1 cellular context compared by ENCODE assay signal in genomic region chr10:541750-542371, GRCh38.
A peak's percentile ranks its signal among the peaks of the same experiment; 100 is the strongest.
TF ChIP-seq lines count a peak whose summit lies in the region.

No MANE protein-coding gene starts in this region.

TF ChIP-seq in HEK293, 187 proteins besides CTCF, POLR2A, EP300 and RAD21 (continued from another document and continues in another):
- no peak for TF ChIP-seq ZNF558 (tag by site-specific recombination; IDR thresholded peaks at IDR 0.05)
- TF ChIP-seq ZBTB26 (tag by site-specific recombination; optimal IDR thresholded peaks at IDR 0.05) = peak; percentile 29
- no peak for TF ChIP-seq SETDB1 (IDR thresholded peaks at IDR 0.05; ENCODE audit: insufficient read length, low read length)
- TF ChIP-seq BCL11B (tag by site-specific recombination; IDR thresholded peaks at IDR 0.05; ENCODE audit: low read depth) = peak; percentile 53; the same call in 1 of the 2 replicates
- peak; percentile 100 for TF ChIP-seq ZNF239 (tag by site-specific recombination; IDR thresholded peaks at IDR 0.05)
- TF ChIP-seq ZNF292 (tag by site-specific recombination; IDR thresholded peaks at IDR 0.05; ENCODE audit: borderline replicate concordance, low read depth) = no peak
- no peak for TF ChIP-seq ZNF391 (tag by site-specific recombination; IDR thresholded peaks at IDR 0.05; ENCODE audit: borderline replicate concordance, low read depth)
- TF ChIP-seq ZEB2 (tag by site-specific recombination; IDR thresholded peaks at IDR 0.05) = peak; percentile 66; the same call in 1 of the 2 replicates
- TF ChIP-seq ZBTB44 (tag by site-specific recombination; IDR thresholded peaks at IDR 0.05) = no peak
- TF ChIP-seq ZNF112 (tag by site-specific recombination; IDR thresholded peaks at IDR 0.05) = no peak
- TF ChIP-seq ZBTB17 (tag by site-specific recombination; IDR thresholded peaks at IDR 0.05) = peak; percentile 73
- TF ChIP-seq ZNF837 (tag by site-specific recombination; IDR thresholded peaks at IDR 0.05) = no peak
- 0 out of 2 replicates have a peak, but pooled peaks have one; percentile 42 for TF ChIP-seq ZXDB (tag by site-specific recombination; IDR thresholded peaks at IDR 0.05)
- TF ChIP-seq ZBTB7A (tag by site-specific recombination; IDR thresholded peaks at IDR 0.05; ENCODE audit: low read depth) = no peak
- TF ChIP-seq ZNF670 (tag by site-specific recombination; IDR thresholded peaks at IDR 0.05; ENCODE audit: low read depth) = no peak
- no peak for TF ChIP-seq ZNF155 (tag by site-specific recombination; IDR thresholded peaks at IDR 0.05)
- peak; percentile 80 for TF ChIP-seq ZNF600 (tag by site-specific recombination; IDR thresholded peaks at IDR 0.05)
- TF ChIP-seq, protein P1, sequence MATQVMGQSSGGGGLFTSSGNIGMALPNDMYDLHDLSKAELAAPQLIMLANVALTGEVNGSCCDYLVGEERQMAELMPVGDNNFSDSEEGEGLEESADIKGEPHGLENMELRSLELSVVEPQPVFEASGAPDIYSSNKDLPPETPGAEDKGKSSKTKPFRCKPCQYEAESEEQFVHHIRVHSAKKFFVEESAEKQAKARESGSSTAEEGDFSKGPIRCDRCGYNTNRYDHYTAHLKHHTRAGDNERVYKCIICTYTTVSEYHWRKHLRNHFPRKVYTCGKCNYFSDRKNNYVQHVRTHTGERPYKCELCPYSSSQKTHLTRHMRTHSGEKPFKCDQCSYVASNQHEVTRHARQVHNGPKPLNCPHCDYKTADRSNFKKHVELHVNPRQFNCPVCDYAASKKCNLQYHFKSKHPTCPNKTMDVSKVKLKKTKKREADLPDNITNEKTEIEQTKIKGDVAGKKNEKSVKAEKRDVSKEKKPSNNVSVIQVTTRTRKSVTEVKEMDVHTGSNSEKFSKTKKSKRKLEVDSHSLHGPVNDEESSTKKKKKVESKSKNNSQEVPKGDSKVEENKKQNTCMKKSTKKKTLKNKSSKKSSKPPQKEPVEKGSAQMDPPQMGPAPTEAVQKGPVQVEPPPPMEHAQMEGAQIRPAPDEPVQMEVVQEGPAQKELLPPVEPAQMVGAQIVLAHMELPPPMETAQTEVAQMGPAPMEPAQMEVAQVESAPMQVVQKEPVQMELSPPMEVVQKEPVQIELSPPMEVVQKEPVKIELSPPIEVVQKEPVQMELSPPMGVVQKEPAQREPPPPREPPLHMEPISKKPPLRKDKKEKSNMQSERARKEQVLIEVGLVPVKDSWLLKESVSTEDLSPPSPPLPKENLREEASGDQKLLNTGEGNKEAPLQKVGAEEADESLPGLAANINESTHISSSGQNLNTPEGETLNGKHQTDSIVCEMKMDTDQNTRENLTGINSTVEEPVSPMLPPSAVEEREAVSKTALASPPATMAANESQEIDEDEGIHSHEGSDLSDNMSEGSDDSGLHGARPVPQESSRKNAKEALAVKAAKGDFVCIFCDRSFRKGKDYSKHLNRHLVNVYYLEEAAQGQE (tag by site-specific recombination; IDR thresholded peaks at IDR 0.05) = no peak
- TF ChIP-seq, protein P2, sequence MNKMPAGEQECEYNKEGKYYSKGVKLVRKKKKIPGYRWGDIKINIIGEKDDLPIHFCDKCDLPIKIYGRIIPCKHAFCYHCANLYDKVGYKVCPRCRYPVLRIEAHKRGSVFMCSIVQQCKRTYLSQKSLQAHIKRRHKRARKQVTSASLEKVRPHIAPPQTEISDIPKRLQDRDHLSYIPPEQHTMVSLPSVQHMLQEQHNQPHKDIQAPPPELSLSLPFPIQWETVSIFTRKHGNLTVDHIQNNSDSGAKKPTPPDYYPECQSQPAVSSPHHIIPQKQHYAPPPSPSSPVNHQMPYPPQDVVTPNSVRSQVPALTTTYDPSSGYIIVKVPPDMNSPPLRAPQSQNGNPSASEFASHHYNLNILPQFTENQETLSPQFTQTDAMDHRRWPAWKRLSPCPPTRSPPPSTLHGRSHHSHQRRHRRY (tag by site-specific recombination; IDR thresholded peaks at IDR 0.05) = no peak
- TF ChIP-seq ZNF350 (tag by site-specific recombination; IDR thresholded peaks at IDR 0.05) = no peak
- no peak for TF ChIP-seq ZNF138 (tag by site-specific recombination; IDR thresholded peaks at IDR 0.05; ENCODE audit: borderline replicate concordance)
- TF ChIP-seq ZNF791 (tag by site-specific recombination; IDR thresholded peaks at IDR 0.05) = no peak
- no peak for TF ChIP-seq ZNF777 (tag by site-specific recombination; IDR thresholded peaks at IDR 0.05; ENCODE audit: borderline replicate concordance)
- TF ChIP-seq ZNF792 (tag by site-specific recombination; IDR thresholded peaks at IDR 0.05) = no peak
- no peak for TF ChIP-seq ZNF175 (tag by site-specific recombination; IDR thresholded peaks at IDR 0.05)
- TF ChIP-seq KLF1 (tag by site-specific recombination; IDR thresholded peaks at IDR 0.05) = peak; percentile 80
- no peak for TF ChIP-seq REPIN1 (tag by site-specific recombination; IDR thresholded peaks at IDR 0.05; ENCODE audit: low read depth)
- no peak for TF ChIP-seq ZNF830 (tag by site-specific recombination; IDR thresholded peaks at IDR 0.05; ENCODE audit: low read depth)
- TF ChIP-seq, protein P3, sequence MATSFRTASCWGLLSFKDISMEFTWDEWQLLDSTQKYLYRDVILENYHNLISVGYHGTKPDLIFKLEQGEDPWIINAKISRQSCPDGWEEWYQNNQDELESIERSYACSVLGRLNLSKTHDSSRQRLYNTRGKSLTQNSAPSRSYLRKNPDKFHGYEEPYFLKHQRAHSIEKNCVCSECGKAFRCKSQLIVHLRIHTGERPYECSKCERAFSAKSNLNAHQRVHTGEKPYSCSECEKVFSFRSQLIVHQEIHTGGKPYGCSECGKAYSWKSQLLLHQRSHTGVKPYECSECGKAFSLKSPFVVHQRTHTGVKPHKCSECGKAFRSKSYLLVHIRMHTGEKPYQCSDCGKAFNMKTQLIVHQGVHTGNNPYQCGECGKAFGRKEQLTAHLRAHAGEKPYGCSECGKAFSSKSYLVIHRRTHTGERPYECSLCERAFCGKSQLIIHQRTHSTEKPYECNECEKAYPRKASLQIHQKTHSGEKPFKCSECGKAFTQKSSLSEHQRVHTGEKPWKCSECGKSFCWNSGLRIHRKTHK (tag by site-specific recombination; IDR thresholded peaks at IDR 0.05) = no peak
- TF ChIP-seq ZFP69B (tag by site-specific recombination; IDR thresholded peaks at IDR 0.05) = no peak
- no peak for TF ChIP-seq OVOL3 (tag by site-specific recombination; IDR thresholded peaks at IDR 0.05)
- no peak for TF ChIP-seq EGR2 (tag by site-specific recombination; IDR thresholded peaks at IDR 0.05; ENCODE audit: low read depth)
- no peak for TF ChIP-seq ZNF654 (tag by site-specific recombination; IDR thresholded peaks at IDR 0.05; ENCODE audit: low read depth)
- TF ChIP-seq ZNF768 (tag by site-specific recombination; IDR thresholded peaks at IDR 0.05) = no peak
- peak; percentile 76 for TF ChIP-seq KLF9 (tag by site-specific recombination; IDR thresholded peaks at IDR 0.05; ENCODE audit: low read depth)
- TF ChIP-seq PRDM6 (tag by site-specific recombination; IDR thresholded peaks at IDR 0.05) = no peak
- TF ChIP-seq KLF17 (tag by site-specific recombination; IDR thresholded peaks at IDR 0.05) = no peak
- no peak for TF ChIP-seq SALL2 (tag by site-specific recombination; IDR thresholded peaks at IDR 0.05; ENCODE audit: borderline replicate concordance)
- TF ChIP-seq ZNF426 (tag by site-specific recombination; IDR thresholded peaks at IDR 0.05) = no peak
- no peak for TF ChIP-seq TCF7L2 (IDR thresholded peaks at IDR 0.05; ENCODE audit: borderline replicate concordance, low read depth, low read length)
- no peak for TF ChIP-seq ZNF530 (tag by site-specific recombination; IDR thresholded peaks at IDR 0.05; ENCODE audit: low read depth)
- TF ChIP-seq, protein P4, sequence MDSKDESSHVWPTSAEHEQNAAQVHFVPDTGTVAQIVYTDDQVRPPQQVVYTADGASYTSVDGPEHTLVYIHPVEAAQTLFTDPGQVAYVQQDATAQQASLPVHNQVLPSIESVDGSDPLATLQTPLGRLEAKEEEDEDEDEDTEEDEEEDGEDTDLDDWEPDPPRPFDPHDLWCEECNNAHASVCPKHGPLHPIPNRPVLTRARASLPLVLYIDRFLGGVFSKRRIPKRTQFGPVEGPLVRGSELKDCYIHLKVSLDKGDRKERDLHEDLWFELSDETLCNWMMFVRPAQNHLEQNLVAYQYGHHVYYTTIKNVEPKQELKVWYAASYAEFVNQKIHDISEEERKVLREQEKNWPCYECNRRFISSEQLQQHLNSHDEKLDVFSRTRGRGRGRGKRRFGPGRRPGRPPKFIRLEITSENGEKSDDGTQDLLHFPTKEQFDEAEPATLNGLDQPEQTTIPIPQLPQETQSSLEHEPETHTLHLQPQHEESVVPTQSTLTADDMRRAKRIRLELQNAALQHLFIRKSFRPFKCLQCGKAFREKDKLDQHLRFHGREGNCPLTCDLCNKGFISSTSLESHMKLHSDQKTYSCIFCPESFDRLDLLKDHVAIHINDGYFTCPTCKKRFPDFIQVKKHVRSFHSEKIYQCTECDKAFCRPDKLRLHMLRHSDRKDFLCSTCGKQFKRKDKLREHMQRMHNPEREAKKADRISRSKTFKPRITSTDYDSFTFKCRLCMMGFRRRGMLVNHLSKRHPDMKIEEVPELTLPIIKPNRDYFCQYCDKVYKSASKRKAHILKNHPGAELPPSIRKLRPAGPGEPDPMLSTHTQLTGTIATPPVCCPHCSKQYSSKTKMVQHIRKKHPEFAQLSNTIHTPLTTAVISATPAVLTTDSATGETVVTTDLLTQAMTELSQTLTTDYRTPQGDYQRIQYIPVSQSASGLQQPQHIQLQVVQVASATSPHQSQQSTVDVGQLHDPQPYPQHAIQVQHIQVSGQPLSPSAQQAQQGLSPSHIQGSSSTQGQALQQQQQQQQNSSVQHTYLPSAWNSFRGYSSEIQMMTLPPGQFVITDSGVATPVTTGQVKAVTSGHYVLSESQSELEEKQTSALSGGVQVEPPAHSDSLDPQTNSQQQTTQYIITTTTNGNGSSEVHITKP (tag by site-specific recombination; IDR thresholded peaks at IDR 0.05) = no peak
- TF ChIP-seq ZSCAN16 (tag by site-specific recombination; IDR thresholded peaks at IDR 0.05) = 0 out of 2 replicates have a peak, but pooled peaks have one; percentile 66
- no peak for TF ChIP-seq MYNN (tag by site-specific recombination; IDR thresholded peaks at IDR 0.05; ENCODE audit: borderline replicate concordance)
- no peak for TF ChIP-seq ZNF404 (tag by site-specific recombination; IDR thresholded peaks at IDR 0.05)
- TF ChIP-seq ZNF548 (tag by site-specific recombination; IDR thresholded peaks at IDR 0.05) = no peak
- TF ChIP-seq ZNF221 (tag by site-specific recombination; IDR thresholded peaks at IDR 0.05; ENCODE audit: borderline replicate concordance) = no peak
- no peak for TF ChIP-seq ZNF677 (tag by site-specific recombination; IDR thresholded peaks at IDR 0.05)
- no peak for TF ChIP-seq HOXD13 (CRISPR knock-in tag; IDR thresholded peaks at IDR 0.05; ENCODE audit: borderline replicate concordance)
- no peak for TF ChIP-seq ZNF776 (tag by site-specific recombination; IDR thresholded peaks at IDR 0.05; ENCODE audit: borderline replicate concordance)
- TF ChIP-seq SP7 (tag by site-specific recombination; IDR thresholded peaks at IDR 0.05) = peak; percentile 34; the same call in 1 of the 2 replicates
- no peak for TF ChIP-seq ZNF354C (tag by site-specific recombination; IDR thresholded peaks at IDR 0.05; ENCODE audit: borderline replicate concordance, low read depth)
- no peak for TF ChIP-seq ZNF555 (tag by site-specific recombination; conservative IDR thresholded peaks at IDR 0.05)
- TF ChIP-seq ZNF10 (tag by site-specific recombination; IDR thresholded peaks at IDR 0.05) = peak; percentile 66; the same call in 1 of the 2 replicates
- no peak for TF ChIP-seq ZNF16 (tag by site-specific recombination; IDR thresholded peaks at IDR 0.05; ENCODE audit: low read depth)
- TF ChIP-seq ZBTB8A (tag by site-specific recombination; IDR thresholded peaks at IDR 0.05) = no peak
- no peak for TF ChIP-seq ZNF785 (tag by site-specific recombination; IDR thresholded peaks at IDR 0.05)
- TF ChIP-seq ZFHX2 (tag by site-specific recombination; conservative IDR thresholded peaks at IDR 0.05) = no peak
